Comparison of ENCODE assay signal across 1 cellular context in genomic region chr21:39422468-39423241, GRCh38.
TF ChIP-seq lines count a peak whose summit lies in the region.

No MANE protein-coding gene starts in this region.

TF ChIP-seq in GM23338, 12 proteins besides CTCF, POLR2A, EP300 and RAD21 (continued from another document):
- TF ChIP-seq ZNF462 (CRISPR knock-in tag; IDR thresholded peaks at IDR 0.05), result no peak
- TF ChIP-seq EZH2phosphoT487 (IDR thresholded peaks at IDR 0.05; ENCODE audit: unreplicated experiment), result no peak
- TF ChIP-seq JUNB (IDR thresholded peaks at IDR 0.05; ENCODE audit: unreplicated experiment), result no peak
- TF ChIP-seq NANOG (IDR thresholded peaks at IDR 0.05; ENCODE audit: borderline replicate concordance), result no peak
- no peak for TF ChIP-seq REST (IDR thresholded peaks at IDR 0.05; ENCODE audit: unreplicated experiment)
- TF ChIP-seq CREB1 (CRISPR knock-in tag; IDR thresholded peaks at IDR 0.05; ENCODE audit: low read depth), result no peak
- TF ChIP-seq STAT1 (IDR thresholded peaks at IDR 0.05; ENCODE audit: unreplicated experiment), result no peak
- no peak for TF ChIP-seq ZNF331 (CRISPR knock-in tag; IDR thresholded peaks at IDR 0.05; ENCODE audit: low read depth)
TF ChIP-seq in GM23338: peak in this region for 0.
